ENCODE assay signal across 9 cellular contexts in the genomic region with DNA sequence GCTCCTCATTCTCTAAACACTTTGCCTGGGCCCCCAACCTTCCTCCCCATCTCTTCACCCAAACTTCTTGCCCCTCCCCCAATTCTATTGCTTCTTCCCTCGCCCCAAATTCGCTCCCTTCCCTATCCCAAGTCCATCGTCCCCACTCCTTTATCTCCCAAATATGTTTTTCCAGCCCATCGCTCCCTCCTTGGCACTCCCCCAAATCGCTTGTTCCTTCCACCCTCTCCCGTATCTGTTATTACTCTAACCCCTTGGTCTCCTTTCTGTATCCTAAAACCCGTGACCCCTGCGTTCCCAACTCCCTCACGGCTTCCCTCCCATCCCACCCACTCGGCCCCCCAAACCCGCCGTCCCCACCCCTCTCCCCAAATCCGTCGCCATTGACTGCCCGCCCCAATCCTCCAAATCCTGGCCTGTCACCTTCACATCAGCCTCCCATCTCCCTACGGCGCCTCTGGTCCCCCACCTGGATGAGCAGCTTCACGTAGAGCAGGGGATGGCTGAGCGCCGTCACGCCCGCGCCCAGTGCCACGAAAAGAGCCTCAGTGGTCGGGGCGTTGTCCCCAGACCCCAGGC. TPM values are rescaled to one million over a fixed set of nuclear protein-coding genes. Genes with fewer than 3 reads are reported as not detected.
DNase-seq lines count a peak whose midpoint lies in the region; ATAC-seq and TF ChIP-seq lines count a peak whose summit lies in the region.
"Had no signal": no experiment of that assay in that cellular context is flagged by ENCODE, and none has a peak within 500 bp of the region (broad histone marks: within the 10 kb centered on the region; RNA-seq: fewer than 3 reads in every experiment).

No MANE protein-coding gene starts in this region.

- no peak overlapping the region for H3K4me3 Mint-ChIP-seq in activated CD4-positive, alpha-beta T cell treated with anti-CD3 and anti-CD28 coated beads, Interleukin-2, amount 10 ng/mL, durations not matched to agents 24 days and 14 days

- no peaks in the 10 kb centered on the region for H3K9me3 ChIP-seq in iPS DF 6.9 (ENCODE audit: control insufficient read depth, insufficient read depth, low read length)
- no peaks in the 10 kb centered on the region for H3K9me3 ChIP-seq in thoracic aorta

- ATAC-seq in thoracic aorta (ENCODE audit: insufficient number of reproducible peaks, low FRiP score, low read depth): no peak

- H3K4me1 ChIP-seq in iPS DF 6.9 (ENCODE audit: control insufficient read depth, insufficient read depth, low read length) (peaks cover 8% of the 10 kb centered on the region), thoracic aorta (ENCODE audit: control insufficient read depth in 1 of 2, low read depth in 2 of 2) (peaks cover 27 to 51% of the 10 kb centered on the region in 2 donors)

- no peaks in the 10 kb centered on the region for H3K9me3 Mint-ChIP-seq in activated CD4-positive, alpha-beta T cell treated with anti-CD3 and anti-CD28 coated beads, Interleukin-2, amount 10 ng/mL, durations not matched to agents 24 days and 14 days
- H3K9me3 Mint-ChIP-seq: activated naive CD4-positive, alpha-beta T cell treated with anti-CD3 and anti-CD28 coated beads, Interleukin-2, amount 50 U/mL, for 24 hours had no signal

- WGBS in iPS DF 6.9 (ENCODE audit: insufficient coverage, insufficient read length): no CpG with 5 or more reads among the region's 26 CpGs

- intact Hi-C loops in activated CD4-positive, alpha-beta T cell treated with anti-CD3 and anti-CD28 coated beads, Interleukin-2, amount 10 ng/mL, durations not matched to agents 24 days and 14 days (cut with micrococcal nuclease): loop anchor here (5.0 kb wide), 1 partner anchor 113 kb away; the partner anchor contains the start of gene PPIL1

- H3K27me3 ChIP-seq in iPS DF 6.9 (ENCODE audit: control insufficient read depth, insufficient read depth, low read length) (no peaks in the 10 kb centered on the region), thoracic aorta (replicated peaks; ENCODE audit: insufficient read depth) (no peaks in the 10 kb centered on the region)

- H3K27ac Mint-ChIP-seq in activated CD4-positive, alpha-beta T cell treated with anti-CD3 and anti-CD28 coated beads, Interleukin-2, amount 10 ng/mL, durations not matched to agents 24 days and 14 days: no peak overlapping the region
- H3K27ac Mint-ChIP-seq: activated naive CD4-positive, alpha-beta T cell treated with anti-CD3 and anti-CD28 coated beads, Interleukin-2, amount 50 U/mL, for 24 hours had no signal

- H3K36me3 ChIP-seq in iPS DF 6.9 (ENCODE audit: control insufficient read depth, insufficient read depth, low read length) (no peaks in the 10 kb centered on the region; the same call in 1 of the 2 replicates), thoracic aorta (peaks cover 4% of the 10 kb centered on the region)

- H3K4me1 Mint-ChIP-seq in activated CD4-positive, alpha-beta T cell treated with anti-CD3 and anti-CD28 coated beads, Interleukin-2, amount 10 ng/mL, durations not matched to agents 24 days and 14 days: peaks cover 21% of the 10 kb centered on the region

- peaks cover 4% of the 10 kb centered on the region for H3K27me3 Mint-ChIP-seq in activated CD4-positive, alpha-beta T cell treated with anti-CD3 and anti-CD28 coated beads, Interleukin-2, amount 10 ng/mL, durations not matched to agents 24 days and 14 days
- H3K27me3 Mint-ChIP-seq: activated naive CD4-positive, alpha-beta T cell treated with anti-CD3 and anti-CD28 coated beads, Interleukin-2, amount 50 U/mL, for 24 hours had no signal

- H3K4me3 ChIP-seq in iPS DF 6.9 (ENCODE audit: low read length) (peak overlapping the region; percentile 97), thoracic aorta (peak overlapping the region; percentile 99)

- DNase-seq in activated CD4-positive, alpha-beta T cell treated with anti-CD3 and anti-CD28 coated beads, Interleukin-2, amount 10 ng/mL, durations not matched to agents 24 days and 14 days: peak; percentile 68
- DNase-seq in activated CD4-positive, alpha-beta T cell treated with anti-CD3 and anti-CD28 coated beads for 1 hour: no peak
- DNase-seq in RPMI8226 (peak; percentile 5), iPS DF 6.9 (ENCODE audit: low read depth, low spot score) (no peak), thoracic aorta (ENCODE audit: low spot score) (no peak), NCI-H1930 (lab: John Stamatoyannopoulos, UW) (no peak), NCI-H2196 (lab: John Stamatoyannopoulos, UW; ENCODE audit: unreplicated experiment) (no peak), activated gamma-delta T cell treated with Interleukin-2 at 50 U/mL for 16 hours (no peak)

- H3K27ac ChIP-seq in iPS DF 6.9 (ENCODE audit: low read length): no peak overlapping the region
- H3K27ac ChIP-seq in thoracic aorta: peak overlapping the region; percentile 96 to 97

- H3K36me3 Mint-ChIP-seq in activated CD4-positive, alpha-beta T cell treated with anti-CD3 and anti-CD28 coated beads, Interleukin-2, amount 10 ng/mL, durations not matched to agents 24 days and 14 days (ENCODE audit: low read depth): peaks cover 13% of the 10 kb centered on the region

- no peak for TF ChIP-seq CTCF in thoracic aorta (IDR thresholded peaks at IDR 0.05)

RNA-seq across cellular contexts. Expression of gene MTCH1, which starts 0.5 kb away (rescaled TPM):
- 119 TPM in 2 replicates for total RNA-seq in activated CD4-positive, alpha-beta T cell treated with anti-CD3 and anti-CD28 coated beads, Interleukin-2, amount 10 ng/mL, durations not matched to agents 24 days and 14 days
- total RNA-seq in thoracic aorta: 100 to 1,000 TPM; 237 to 273 TPM

RNA-seq across cellular contexts. Expression of gene FGD2, which starts 20.0 kb away (rescaled TPM):
- total RNA-seq in activated CD4-positive, alpha-beta T cell treated with anti-CD3 and anti-CD28 coated beads, Interleukin-2, amount 10 ng/mL, durations not matched to agents 24 days and 14 days: 0.57 and 0.58 TPM in 2 replicates
- total RNA-seq in thoracic aorta: 10 to 100 TPM; 27.5 to 52.5 TPM

RNA-seq across cellular contexts. Expression of gene PI16, which starts 30.9 kb away (rescaled TPM):
- total RNA-seq in activated CD4-positive, alpha-beta T cell treated with anti-CD3 and anti-CD28 coated beads, Interleukin-2, amount 10 ng/mL, durations not matched to agents 24 days and 14 days: not detected in 2 replicates
- total RNA-seq in thoracic aorta: 10 to 100 TPM; 44.3 to 89.7 TPM

Comparison
In these comparisons a context has a peak if more than half of its experiments do, and no peak if none do; other contexts are left out.
1. DNase-seq: peak in activated CD4-positive, alpha-beta T cell treated with anti-CD3 and anti-CD28 coated beads, Interleukin-2, amount 10 ng/mL, durations not matched to agents 24 days and 14 days (single experiment) and RPMI8226 (single experiment); none in activated CD4-positive, alpha-beta T cell treated with anti-CD3 and anti-CD28 coated beads for 1 hour (single experiment), iPS DF 6.9 (single experiment), thoracic aorta (single experiment), NCI-H1930 (0 of 2), NCI-H2196 (single experiment) and activated gamma-delta T cell treated with Interleukin-2 at 50 U/mL for 16 hours (single experiment).
2. RNA of gene FGD2, which starts 20.0 kb away (total RNA-seq): 27.5 to 52.5 TPM in thoracic aorta; 0.57 to 0.58 TPM in activated CD4-positive, alpha-beta T cell treated with anti-CD3 and anti-CD28 coated beads, Interleukin-2, amount 10 ng/mL, durations not matched to agents 24 days and 14 days; every median in the first group is over 10 times any median in the second.
3. RNA of gene PI16, which starts 30.9 kb away (total RNA-seq): 44.3 to 89.7 TPM in thoracic aorta; not detected in activated CD4-positive, alpha-beta T cell treated with anti-CD3 and anti-CD28 coated beads, Interleukin-2, amount 10 ng/mL, durations not matched to agents 24 days and 14 days; every median in the first group is over 10 times any median in the second.